ENCODE assay signal across 23 cellular contexts in the genomic region with DNA sequence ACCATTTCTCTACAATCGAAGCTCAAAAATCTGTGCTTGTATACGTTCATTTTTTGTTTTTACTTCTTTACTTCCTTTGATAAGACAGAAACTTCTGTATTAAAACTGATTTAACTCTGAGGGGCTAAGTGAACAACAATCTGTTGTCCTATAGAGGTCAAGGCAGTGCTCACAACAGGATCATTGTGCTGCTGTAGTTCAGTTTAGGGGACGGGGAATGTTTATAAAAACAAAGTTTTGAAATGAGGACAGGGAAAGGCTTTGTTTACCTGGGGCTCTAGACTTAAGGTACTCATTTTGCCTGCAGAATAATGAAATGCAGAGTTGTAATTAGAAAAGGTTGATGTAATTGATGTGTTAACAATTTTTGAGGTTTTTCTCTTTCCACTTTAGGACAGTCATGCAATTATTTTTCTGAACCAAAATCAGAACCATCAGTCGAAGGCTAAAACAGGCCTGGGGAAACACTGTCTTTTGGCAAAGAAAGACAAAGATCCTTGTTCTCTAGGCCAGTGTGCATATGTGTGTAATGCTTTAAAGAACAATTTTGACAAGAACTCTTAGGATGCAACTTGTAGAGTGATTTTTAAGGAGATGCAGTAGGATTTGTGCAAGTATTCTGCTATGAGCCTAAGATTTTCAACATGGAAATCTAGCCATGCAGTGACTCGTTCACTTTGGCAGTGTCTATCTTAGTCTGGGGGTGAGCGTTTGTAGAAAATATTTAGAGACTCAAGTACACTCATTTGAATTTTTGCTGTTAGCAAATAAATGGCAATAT.
DNase-seq lines count a peak whose midpoint lies in the region; ATAC-seq, FAIRE-seq and TF ChIP-seq lines count a peak whose summit lies in the region.
"Had no signal": no experiment of that assay in that cellular context is flagged by ENCODE, and none has a peak within 500 bp of the region (broad histone marks: within the 10 kb centered on the region; RNA-seq: fewer than 3 reads in every experiment).

No MANE protein-coding gene starts in this region.

- TF ChIP-seq EP300 in HepG2 (IDR thresholded peaks at IDR 0.05; ENCODE audit: low read depth in 2 of 2, low read length in 2 of 2): no peak
- no peak for TF ChIP-seq EP300 in HepG2 (CRISPR knock-in tag; IDR thresholded peaks at IDR 0.05; ENCODE audit: borderline replicate concordance)

- peaks cover 3% of the 10 kb centered on the region for H3K36me3 Mint-ChIP-seq in nephron (ENCODE audit: low read depth)
- peaks cover 2% of the 10 kb centered on the region for H3K36me3 Mint-ChIP-seq in activated CD4-positive, alpha-beta T cell treated with anti-CD3 and anti-CD28 coated beads, Interleukin-2, amount 10 ng/mL, durations not matched to agents 7 days and 5 days (ENCODE audit: low read depth)

- H3K9me3 ChIP-seq in HepG2 (ENCODE audit: low read length) (no peaks in the 10 kb centered on the region), right lobe of liver (no peaks in the 10 kb centered on the region), adipocyte (ENCODE audit: control insufficient read depth, low read length) (no peaks in the 10 kb centered on the region), PC-9 (ENCODE audit: insufficient read depth, low read depth) (no peaks in the 10 kb centered on the region)
- H3K9me3 ChIP-seq: psoas muscle, spleen, thoracic aorta had no signal

- no peak for TF ChIP-seq POLR2A in HepG2 (IDR thresholded peaks at IDR 0.05; ENCODE audit: insufficient read depth in 1 of 2, low read depth in 2 of 2, low read length in 2 of 2)
- no peak for TF ChIP-seq POLR2A in right lobe of liver (IDR thresholded peaks at IDR 0.05)

- peak overlapping the region; percentile 35 to 62 (median 38) for H3K27ac Mint-ChIP-seq in nephron
- H3K27ac Mint-ChIP-seq in activated CD4-positive, alpha-beta T cell treated with anti-CD3 and anti-CD28 coated beads, Interleukin-2, amount 10 ng/mL, durations not matched to agents 7 days and 5 days: no peak overlapping the region
- H3K27ac Mint-ChIP-seq: activated naive CD8-positive, alpha-beta T cell treated with anti-CD3 and anti-CD28 coated beads, Interleukin-2, amount 10 ng/mL, durations not matched to agents 7 days and 5 days; CD4-positive, alpha-beta T cell; T-helper 1 cell treated with Interleukin-12 subunit alpha and Interleukin-12 subunit beta and Interleukin-4 antibody, amounts not matched to agents 30 μg/mL and 1 μg/mL, for 36 hours had no signal

- H3K27ac ChIP-seq in HepG2 (ENCODE audit: extremely low read length, insufficient read depth, low read length): no peak overlapping the region
- H3K27ac ChIP-seq in right lobe of liver: no peak overlapping the region
- no peak overlapping the region for H3K27ac ChIP-seq in PC-9
- H3K27ac ChIP-seq: cardiac muscle cell, psoas muscle, thoracic aorta had no signal

- WGBS in HepG2 (ENCODE audit: low lambda C conversion rate): 47% methylated on average over 6 of the region's 6 CpGs
- WGBS in right lobe of liver (ENCODE audit: insufficient coverage, low coverage, low lambda C conversion rate, missing lambda C conversion rate): 55% methylated on average over 6 of the region's 6 CpGs

- H4K20me1 ChIP-seq in HepG2 (ENCODE audit: insufficient read depth, low read length) (peaks cover 86% of the 10 kb centered on the region), PC-9 (ENCODE audit: insufficient read depth) (no peaks in the 10 kb centered on the region)

- in situ Hi-C loops in HepG2 (cut with HindIII; ENCODE audit: extremely low pct_ligation_motif_present, low pct_unique_long_range_greater_than_20kb): no loop called here

- H3K4me1 Mint-ChIP-seq in nephron: peaks cover 73% of the 10 kb centered on the region
- H3K4me1 Mint-ChIP-seq in activated CD4-positive, alpha-beta T cell treated with anti-CD3 and anti-CD28 coated beads, Interleukin-2, amount 10 ng/mL, durations not matched to agents 7 days and 5 days: peaks cover 8% of the 10 kb centered on the region

- H3K4me3 Mint-ChIP-seq in nephron: no peak overlapping the region
- H3K4me3 Mint-ChIP-seq in activated CD4-positive, alpha-beta T cell treated with anti-CD3 and anti-CD28 coated beads, Interleukin-2, amount 10 ng/mL, durations not matched to agents 7 days and 5 days: no peak overlapping the region
- H3K4me3 Mint-ChIP-seq: activated naive CD8-positive, alpha-beta T cell treated with anti-CD3 and anti-CD28 coated beads, Interleukin-2, amount 10 ng/mL, durations not matched to agents 7 days and 5 days; CD4-positive, alpha-beta T cell; T-helper 1 cell treated with Interleukin-12 subunit alpha and Interleukin-12 subunit beta and Interleukin-4 antibody, amounts not matched to agents 30 μg/mL and 1 μg/mL, for 36 hours had no signal

- no peaks in the 10 kb centered on the region for H3K27me3 Mint-ChIP-seq in nephron (ENCODE audit: low read depth)
- no peaks in the 10 kb centered on the region for H3K27me3 Mint-ChIP-seq in activated CD4-positive, alpha-beta T cell treated with anti-CD3 and anti-CD28 coated beads, Interleukin-2, amount 10 ng/mL, durations not matched to agents 7 days and 5 days
- H3K27me3 Mint-ChIP-seq: activated naive CD8-positive, alpha-beta T cell treated with anti-CD3 and anti-CD28 coated beads, Interleukin-2, amount 10 ng/mL, durations not matched to agents 7 days and 5 days; CD4-positive, alpha-beta T cell had no signal

- CTCF ChIA-PET in HepG2 (lab: Yijun Ruan, JAX; ENCODE audit: low intra/inter-chr PET ratio, low total read pairs): no interaction called here
- CTCF ChIA-PET in activated CD4-positive, alpha-beta T cell treated with anti-CD3 and anti-CD28 coated beads, Interleukin-2, amount 10 ng/mL, durations not matched to agents 7 days and 5 days (lab: Charles Lee): no interaction called here
- CTCF ChIA-PET in PC-9 (lab: Charles Lee): no interaction called here

- H3K4me1 ChIP-seq in HepG2 (ENCODE audit: insufficient read depth, low read length): peaks cover 56% of the 10 kb centered on the region
- peaks cover 0 to 12% (median 5%) of the 10 kb centered on the region in 4 donors for H3K4me1 ChIP-seq in right lobe of liver
- H3K4me1 ChIP-seq in adipocyte (ENCODE audit: control insufficient read depth, insufficient read depth, low read length): no peaks in the 10 kb centered on the region
- no peaks in the 10 kb centered on the region for H3K4me1 ChIP-seq in PC-9 (replicated peaks; ENCODE audit: insufficient read depth)

- TF ChIP-seq RAD21 in HepG2 (CRISPR knock-in tag; IDR thresholded peaks at IDR 0.05): no peak

- H3K4me3 ChIP-seq in HepG2 (replicated peaks in 1 of 3; ENCODE audit: insufficient read depth in 1 of 3, low read depth in 2 of 3, low read length in 3 of 3) (no peak overlapping the region), right lobe of liver (no peak overlapping the region), adipocyte (ENCODE audit: low read length) (no peak overlapping the region), PC-9 (no peak overlapping the region)
- H3K4me3 ChIP-seq: cardiac muscle cell, dorsolateral prefrontal cortex, lung, psoas muscle, spleen, thoracic aorta had no signal

- no peaks in the 10 kb centered on the region; the same call in 1 of the 2 replicates for H3F3A ChIP-seq in PC-9 (ENCODE audit: insufficient read depth, low read depth)

- TF ChIP-seq CTCF in HepG2 (CRISPR knock-in tag; IDR thresholded peaks at IDR 0.05) (no peak), right lobe of liver (IDR thresholded peaks at IDR 0.05) (no peak), nephron (IDR thresholded peaks at IDR 0.05; ENCODE audit: unreplicated experiment in 3 of 3) (no peak), PC-9 (conservative IDR thresholded peaks at IDR 0.05) (no peak)

- peaks cover 34% of the 10 kb centered on the region for H3K79me2 ChIP-seq in HepG2 (ENCODE audit: insufficient read depth, low read length)
- peaks cover 50% of the 10 kb centered on the region for H3K79me2 ChIP-seq in PC-9 (ENCODE audit: low read depth)

- FAIRE-seq in HepG2 (lab: Jason Lieb, UNC): no peak

- no TSS peak for BruUV-seq in HepG2 (replicated peaks; lab: Mats Ljungman, UMichigan)
- BruUV-seq in PC-9 (replicated peaks; lab: Mats Ljungman, UMichigan): no TSS peak

- H3K4me2 ChIP-seq in HepG2 (ENCODE audit: low read depth, low read length) (peak overlapping the region; percentile 36), PC-9 (no peak overlapping the region)

- POLR2A ChIA-PET in HepG2 (lab: Yijun Ruan, JAX) (no interaction called here), PC-9 (lab: Charles Lee; ENCODE audit: unreplicated experiment) (no interaction called here)
- POLR2A ChIA-PET in activated CD4-positive, alpha-beta T cell treated with anti-CD3 and anti-CD28 coated beads, Interleukin-2, amount 10 ng/mL, durations not matched to agents 7 days and 5 days (lab: Charles Lee): no interaction called here

- no peaks in the 10 kb centered on the region for H3K27me3 ChIP-seq in HepG2 (ENCODE audit: control insufficient read depth in 1 of 2, insufficient read depth in 2 of 2, low read length in 2 of 2)
- peaks cover 0 to 14% of the 10 kb centered on the region in 2 donors for H3K27me3 ChIP-seq in right lobe of liver
- no peaks in the 10 kb centered on the region for H3K27me3 ChIP-seq in adipocyte (replicated peaks; ENCODE audit: control insufficient read depth, insufficient read depth, low read length)
- no peaks in the 10 kb centered on the region for H3K27me3 ChIP-seq in PC-9 (ENCODE audit: insufficient read depth, low read depth)
- H3K27me3 ChIP-seq: cardiac muscle cell, dorsolateral prefrontal cortex, spleen had no signal

- H3K9me3 Mint-ChIP-seq in nephron: no peaks in the 10 kb centered on the region
- peaks cover 2% of the 10 kb centered on the region for H3K9me3 Mint-ChIP-seq in activated CD4-positive, alpha-beta T cell treated with anti-CD3 and anti-CD28 coated beads, Interleukin-2, amount 10 ng/mL, durations not matched to agents 7 days and 5 days
- H3K9me3 Mint-ChIP-seq: CD4-positive, alpha-beta T cell; T-helper 1 cell treated with Interleukin-12 subunit alpha and Interleukin-12 subunit beta and Interleukin-4 antibody, amounts not matched to agents 30 μg/mL and 1 μg/mL, for 36 hours had no signal

- H3K9ac ChIP-seq in HepG2 (ENCODE audit: insufficient read depth, low read depth, low read length) (no peak overlapping the region), adipocyte (ENCODE audit: low read length) (no peak overlapping the region)

- H2AFZ ChIP-seq in HepG2 (ENCODE audit: low read length) (no peak overlapping the region), PC-9 (no peak overlapping the region)

- H3K9me2 ChIP-seq in PC-9 (ENCODE audit: insufficient read depth): no peaks in the 10 kb centered on the region

- H3K36me3 ChIP-seq in HepG2 (replicated peaks in 1 of 2; ENCODE audit: control insufficient read depth in 1 of 2, insufficient read depth in 2 of 2, low read length in 2 of 2) (no peaks in the 10 kb centered on the region), right lobe of liver (no peaks in the 10 kb centered on the region), adipocyte (ENCODE audit: control insufficient read depth, insufficient read depth, low read length, severe bottlenecking) (no peaks in the 10 kb centered on the region), PC-9 (ENCODE audit: low read depth) (no peaks in the 10 kb centered on the region)
- H3K36me3 ChIP-seq: cardiac muscle cell, spleen, thoracic aorta had no signal

- peak; percentile 18 for DNase-seq in HepG2 (ENCODE audit: low spot score)
- DNase-seq in right lobe of liver: no peak
- DNase-seq in adipocyte (ENCODE audit: low read depth): peak; percentile 42
- no peak for DNase-seq in activated CD4-positive, alpha-beta T cell treated with anti-CD3 and anti-CD28 coated beads, Interleukin-2, amount 10 ng/mL, durations not matched to agents 7 days and 5 days
- no peak for DNase-seq in COR-L47 (lab: John Stamatoyannopoulos, UW)
- no peak for DNase-seq in PC-9
- DNase-seq: ACHN; activated CD4-positive, CD25-positive, alpha-beta regulatory T cell; activated naive CD8-positive, alpha-beta T cell treated with anti-CD3 and anti-CD28 coated beads, Interleukin-2, amount 10 ng/mL, durations not matched to agents 7 days and 5 days; CD4-positive, alpha-beta T cell; dorsolateral prefrontal cortex; erythroblast; NCI-H187; NCI-H446 treated with DMSO at 0.1 percent for 48 hours; psoas muscle; spleen; stimulated activated CD8-positive, alpha-beta memory T cell treated with anti-CD3 and anti-CD28 coated beads, Interleukin-4, amount 100 ng/mL, for 48 hours had no signal

- ATAC-seq in HepG2 (peak; percentile 32; the same call in 2 of the 3 replicates), right lobe of liver (no peak), GM19397 (IDR thresholded peaks at IDR 0.05; ENCODE audit: unreplicated experiment) (no peak)
- ATAC-seq: psoas muscle had no signal

- intact Hi-C loops in HepG2 (cut with micrococcal nuclease; ENCODE audit: unreplicated experiment): no loop called here
- intact Hi-C loops in right lobe of liver (cut with DNase I): no loop called here
- intact Hi-C loops in PC-9 (cut with micrococcal nuclease; ENCODE audit: unreplicated experiment): no loop called here

Comparison
In these comparisons a context has a peak if more than half of its experiments do, and no peak if none do; other contexts are left out.
1. DNase-seq: peak in HepG2 (single experiment) and adipocyte (single experiment); none in right lobe of liver (0 of 3), activated CD4-positive, alpha-beta T cell treated with anti-CD3 and anti-CD28 coated beads, Interleukin-2, amount 10 ng/mL, durations not matched to agents 7 days and 5 days (single experiment), COR-L47 (single experiment) and PC-9 (0 of 2).